Comparison of ENCODE assay signal across 28 cellular contexts in the genomic region with DNA sequence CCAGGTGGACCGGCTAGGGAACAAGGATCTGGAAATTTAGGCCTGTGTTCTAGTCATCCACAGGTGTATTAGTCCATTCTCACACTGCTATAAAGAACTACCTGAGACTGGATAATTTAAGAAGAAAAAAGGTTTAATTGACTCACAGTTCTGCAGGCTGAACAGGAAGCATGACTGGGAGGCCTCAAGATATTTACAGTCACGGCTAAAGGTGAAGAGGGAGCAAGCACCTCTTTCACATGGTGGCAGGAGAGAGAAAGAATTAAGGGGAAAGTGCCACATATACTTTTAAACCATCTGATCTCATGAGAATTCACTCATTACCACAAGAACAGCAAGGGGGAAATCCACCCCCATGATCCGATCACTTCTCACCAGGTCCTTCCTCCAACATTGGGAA.
"Had no signal": no experiment of that assay in that cellular context is flagged by ENCODE, and none has a peak within 500 bp of the region (broad histone marks: within the 10 kb centered on the region; RNA-seq: fewer than 3 reads in every experiment).

No MANE protein-coding gene starts in this region.

- H3K36me3 ChIP-seq: cardiac muscle cell had no signal

- ATAC-seq: activated CD4-positive, CD25-positive, alpha-beta regulatory T cell treated with anti-CD3 and anti-CD28 coated beads, Interleukin-2, amount 50 U/mL, for 24 hours; activated CD8-positive, alpha-beta memory T cell treated with anti-CD3 and anti-CD28 coated beads, Interleukin-2, amount 10 ng/mL, durations not matched to agents 7 days and 5 days; activated T-helper 17 cell treated with anti-CD3 and anti-CD28 coated beads, Interleukin-2, amount 50 U/mL, for 72 hours had no signal

- H3K27ac ChIP-seq: cardiac muscle cell had no signal

- DNase-seq: activated CD4-positive, alpha-beta T cell treated with anti-CD3 and anti-CD28 coated beads for 4 hours; activated CD4-positive, alpha-beta T cell treated with anti-CD3 and anti-CD28 coated beads, Interleukin-2, amount 50 U/mL, for 48 hours; activated CD8-positive, alpha-beta memory T cell treated with anti-CD3 and anti-CD28 coated beads, Interleukin-2, amount 10 ng/mL, durations not matched to agents 7 days and 5 days; activated gamma-delta T cell; activated naive CD4-positive, alpha-beta T cell treated with anti-CD3 and anti-CD28 coated beads for 36 hours; activated T-cell treated with anti-CD3 and anti-CD28 coated beads, Interleukin-2, amount 50 U/mL, for 24 hours; amygdala; Karpas-422; MM.1S; NCI-H1105; NCI-H1436; NCI-H1694 treated with DMSO at 0.1 percent for 48 hours; NCI-H2029 treated with DMSO at 0.1 percent for 48 hours; NCI-H345; NCI-H510A; NCI-H526 treated with DMSO at 0.1 percent for 48 hours; NCI-H82; NK-92 treated with Interleukin-12 subunit alpha and Interleukin-12 subunit beta, amount 100 ng/mL, for 24 hours; OCI-M1; SHP77 treated with DMSO at 0.1 percent for 48 hours had no signal

- H3K4me1 Mint-ChIP-seq: activated CD8-positive, alpha-beta memory T cell treated with anti-CD3 and anti-CD28 coated beads, Interleukin-2, amount 10 ng/mL, durations not matched to agents 7 days and 5 days; activated T-helper 17 cell treated with anti-CD3 and anti-CD28 coated beads, Interleukin-2, amount 50 U/mL, for 72 hours had no signal

- H3K27me3 Mint-ChIP-seq: activated CD8-positive, alpha-beta memory T cell treated with anti-CD3 and anti-CD28 coated beads, Interleukin-2, amount 10 ng/mL, durations not matched to agents 7 days and 5 days; activated naive CD8-positive, alpha-beta T cell; activated T-cell treated with anti-CD3 and anti-CD28 coated beads, Interleukin-2, amount 50 U/mL, for 24 hours; activated T-helper 17 cell treated with anti-CD3 and anti-CD28 coated beads, Interleukin-2, amount 50 U/mL, for 72 hours had no signal

- H3K27ac Mint-ChIP-seq: activated CD8-positive, alpha-beta memory T cell treated with anti-CD3 and anti-CD28 coated beads, Interleukin-2, amount 10 ng/mL, durations not matched to agents 7 days and 5 days; activated naive CD4-positive, alpha-beta T cell treated with anti-CD3 and anti-CD28 coated beads for 36 hours; activated naive CD8-positive, alpha-beta T cell; activated T-cell treated with anti-CD3 and anti-CD28 coated beads, Interleukin-2, amount 50 U/mL, for 24 hours; activated T-helper 17 cell treated with anti-CD3 and anti-CD28 coated beads, Interleukin-2, amount 50 U/mL, for 72 hours; T-helper 1 cell treated with Interleukin-12 subunit alpha and Interleukin-12 subunit beta and Interleukin-4 antibody, amounts not matched to agents 30 μg/mL and 1 μg/mL, for 36 hours had no signal

- H3K27me3 ChIP-seq: cardiac muscle cell had no signal

- H3K4me3 ChIP-seq: cardiac muscle cell had no signal

- FAIRE-seq: astrocyte, RCC 7860 had no signal

- H3K9me3 Mint-ChIP-seq: activated naive CD4-positive, alpha-beta T cell treated with anti-CD3 and anti-CD28 coated beads for 36 hours; activated T-cell treated with anti-CD3 and anti-CD28 coated beads, Interleukin-2, amount 50 U/mL, for 24 hours; activated T-helper 17 cell treated with anti-CD3 and anti-CD28 coated beads, Interleukin-2, amount 50 U/mL, for 72 hours had no signal

- H3K4me3 Mint-ChIP-seq: activated CD8-positive, alpha-beta memory T cell treated with anti-CD3 and anti-CD28 coated beads, Interleukin-2, amount 10 ng/mL, durations not matched to agents 7 days and 5 days; activated naive CD4-positive, alpha-beta T cell treated with anti-CD3 and anti-CD28 coated beads for 36 hours; activated naive CD8-positive, alpha-beta T cell; activated T-cell treated with anti-CD3 and anti-CD28 coated beads, Interleukin-2, amount 50 U/mL, for 24 hours; activated T-helper 17 cell treated with anti-CD3 and anti-CD28 coated beads, Interleukin-2, amount 50 U/mL, for 72 hours; brain; T-helper 1 cell treated with Interleukin-12 subunit alpha and Interleukin-12 subunit beta and Interleukin-4 antibody, amounts not matched to agents 30 μg/mL and 1 μg/mL, for 36 hours had no signal
